Comparison of ENCODE assay signal across 8 cellular contexts in genomic region chr9:95317119-95317892, GRCh38. TPM values are rescaled to one million over a fixed set of nuclear protein-coding genes. Genes with fewer than 3 reads are reported as not detected.
DNase-seq lines count a peak whose midpoint lies in the region; ATAC-seq, FAIRE-seq and TF ChIP-seq lines count a peak whose summit lies in the region.

Gene FANCC, minus strand, starts transcription at chr9:95317709. Its CDS starts 68,418 bp downstream, at chr9:95249291.

- H3K27ac ChIP-seq in astrocyte (ENCODE audit: low read depth, low read length) (peak within 1 kb of the TSS; percentile 98), hepatocyte (peak within 1 kb of the TSS; percentile 98), aorta (ENCODE audit: low read depth in 1 of 2, low read length in 2 of 2) (peak within 1 kb of the TSS in 1 of 2 donors; percentile 85)

- peak within 1 kb of the TSS; percentile 96 for H3K27ac Mint-ChIP-seq in astrocyte (ENCODE audit: unreplicated experiment)

- H3K27me3 Mint-ChIP-seq in astrocyte (ENCODE audit: low read depth, unreplicated experiment) = no peaks in the 10 kb centered on the region

- peak within 1 kb of the TSS; percentile 98 for H3K9ac ChIP-seq in astrocyte (ENCODE audit: low read length)

- no peak for FAIRE-seq in astrocyte (lab: Jason Lieb, UNC)

- WGBS in hepatocyte (ENCODE audit: low lambda C conversion rate, missing lambda C conversion rate) = under 1% methylated on average over 46 of the region's 89 CpGs
- 0% methylated on average over 70 to 89 of the region's 89 CpGs for WGBS in aorta, 2 donors

- H3K27me3 ChIP-seq in astrocyte (ENCODE audit: insufficient read depth, low read length) = no peaks in the 10 kb centered on the region
- no peaks in the 10 kb centered on the region for H3K27me3 ChIP-seq in hepatocyte
- H3K27me3 ChIP-seq in aorta (ENCODE audit: control insufficient read depth in 1 of 2, insufficient read depth in 2 of 2, low read length in 1 of 2) = no peaks in the 10 kb centered on the region

- peak within 1 kb of the TSS; percentile 88 for H3K4me2 ChIP-seq in astrocyte (ENCODE audit: low read length)
- peak within 1 kb of the TSS; percentile 82 for H3K4me2 ChIP-seq in hepatocyte

- TF ChIP-seq CTCF in astrocyte (IDR thresholded peaks at IDR 0.05; ENCODE audit: insufficient read depth, low read depth, low read length) = no peak
- no peak for TF ChIP-seq CTCF in hepatocyte (IDR thresholded peaks at IDR 0.05; ENCODE audit: poor library complexity)

- ATAC-seq in GM18502 (IDR thresholded peaks at IDR 0.05; ENCODE audit: poor library complexity, unreplicated experiment) (peak; percentile 75), HG02885 (IDR thresholded peaks at IDR 0.05; ENCODE audit: poor library complexity, unreplicated experiment) (peak; percentile 81), aorta (ENCODE audit: low FRiP score) (peak; percentile 96)

- H3K4me3 ChIP-seq in astrocyte (ENCODE audit: insufficient read depth, low read depth, low read length) (peak within 1 kb of the TSS; percentile 83), hepatocyte (peak within 1 kb of the TSS; percentile 90), aorta (ENCODE audit: low read length in 2 of 2) (peak within 1 kb of the TSS; percentile 66 to 73)

- H3K9me3 ChIP-seq in astrocyte (ENCODE audit: insufficient read depth, low read depth, low read length) = no peaks in the 10 kb centered on the region
- H3K9me3 ChIP-seq in hepatocyte (ENCODE audit: low read depth) = no peaks in the 10 kb centered on the region
- no peaks in the 10 kb centered on the region for H3K9me3 ChIP-seq in aorta (ENCODE audit: control insufficient read depth, low read length)

- H3K4me3 Mint-ChIP-seq in astrocyte (ENCODE audit: unreplicated experiment) = peak within 1 kb of the TSS; percentile 90

- H3K36me3 ChIP-seq in astrocyte (ENCODE audit: insufficient read depth, low read length) = no peaks in the 10 kb centered on the region
- H3K36me3 ChIP-seq in hepatocyte (replicated peaks; ENCODE audit: insufficient read depth, low read depth) = no peaks in the 10 kb centered on the region
- no peaks in the 10 kb centered on the region for H3K36me3 ChIP-seq in aorta (ENCODE audit: control insufficient read depth in 1 of 2, insufficient read depth in 2 of 2, low read length in 1 of 2)

- H3K9me3 Mint-ChIP-seq in astrocyte (ENCODE audit: unreplicated experiment) = peaks cover 2% of the 10 kb centered on the region

- H3K36me3 Mint-ChIP-seq in astrocyte (ENCODE audit: low read depth, unreplicated experiment) = no peaks in the 10 kb centered on the region

- H4K20me1 ChIP-seq in astrocyte (ENCODE audit: insufficient read depth, low read length) = no peaks in the 10 kb centered on the region
- no peaks in the 10 kb centered on the region for H4K20me1 ChIP-seq in hepatocyte (ENCODE audit: insufficient read depth, poor library complexity, severe bottlenecking)

- H2AFZ ChIP-seq in astrocyte (ENCODE audit: low read depth, low read length) (peak within 1 kb of the TSS; percentile 100), hepatocyte (peak within 1 kb of the TSS; percentile 81)

- peaks cover 2% of the 10 kb centered on the region for H3K4me1 Mint-ChIP-seq in astrocyte (ENCODE audit: low read depth, unreplicated experiment)

- peak; percentile 86 to 89 for DNase-seq in NCI-H1930 (lab: John Stamatoyannopoulos, UW)
- DNase-seq in T-helper 22 cell (ENCODE audit: low read depth) = peak; percentile 68
- DNase-seq in astrocyte (ENCODE audit: low read depth) = peak; percentile 74
- DNase-seq in hepatocyte (ENCODE audit: low spot score) = peak; percentile 95
- DNase-seq in renal cortical epithelial cell (ENCODE audit: low read depth) = peak; percentile 50
- peak; percentile 95 to 99 for DNase-seq in aorta

- H3K4me1 ChIP-seq in astrocyte (ENCODE audit: insufficient read depth, low read length) (no peaks in the 10 kb centered on the region), hepatocyte (ENCODE audit: insufficient read depth) (peaks cover 14% of the 10 kb centered on the region), aorta (ENCODE audit: control insufficient read depth in 1 of 2, insufficient read depth in 2 of 2, low read length in 2 of 2) (no peaks in the 10 kb centered on the region)

- H3K79me2 ChIP-seq in astrocyte (ENCODE audit: insufficient read depth, low read length) = peaks cover 10% of the 10 kb centered on the region
- peaks cover 32% of the 10 kb centered on the region for H3K79me2 ChIP-seq in hepatocyte

- H3K9me2 ChIP-seq in hepatocyte (replicated peaks; ENCODE audit: insufficient read depth) = no peaks in the 10 kb centered on the region

- intact Hi-C loops in aorta (cut with DNase I) = loop anchor here in 1 of 2 donors (5.0 kb wide), 1 partner anchor 190 kb away; no protein-coding TSS in a partner anchor

RNA-seq across cellular contexts. Expression of gene FANCC, which starts in this region (rescaled TPM):
- total RNA-seq in astrocyte (7.9 and 10.3 TPM in 2 replicates), hepatocyte (11.8 and 15.6 TPM in 2 replicates), renal cortical epithelial cell (2.8 and 8.6 TPM in 2 replicates), aorta (10 to 100 TPM in 1 of 2 donors, 1 to 10 TPM in 1; 5.7 to 10.9 TPM)
- polyA plus RNA-seq in hepatocyte (13.1 TPM in 2 replicates), aorta (1 to 10 TPM; 1.5 to 6.0 TPM)
